ENCODE assay signal across 15 cellular contexts in genomic region chr7:157644946-157645345, GRCh38.
DNase-seq lines count a peak whose midpoint lies in the region; ATAC-seq and TF ChIP-seq lines count a peak whose summit lies in the region.
"Had no signal": no experiment of that assay in that cellular context is flagged by ENCODE, and none has a peak within 500 bp of the region (broad histone marks: within the 10 kb centered on the region; RNA-seq: fewer than 3 reads in every experiment).

No MANE protein-coding gene starts in this region.

- intact Hi-C loops in natural killer cell (cut with micrococcal nuclease) = no loop called here

- no peaks in the 10 kb centered on the region for H3K4me1 Mint-ChIP-seq in natural killer cell treated with Interleukin-12 subunit alpha and Interleukin-12 subunit beta and Interleukin-15 and Interleukin-18, amount 100 ng/mL, for 72 hours (ENCODE audit: low read depth in 2 of 2)
- no peaks in the 10 kb centered on the region for H3K4me1 Mint-ChIP-seq in natural killer cell
- H3K4me1 Mint-ChIP-seq in activated T-cell treated with anti-CD3 and anti-CD28 coated beads, Interleukin-2, amount 50 U/mL, for 24 hours (ENCODE audit: low read depth) = no peaks in the 10 kb centered on the region
- no peaks in the 10 kb centered on the region for H3K4me1 Mint-ChIP-seq in activated naive CD8-positive, alpha-beta T cell treated with anti-CD3 and anti-CD28 coated beads for 36 hours
- H3K4me1 Mint-ChIP-seq: GM23338 had no signal

- peak; percentile 10 for DNase-seq in natural killer cell treated with Interleukin-12 subunit alpha and Interleukin-12 subunit beta and Interleukin-15 and Interleukin-18, amount 100 ng/mL, for 72 hours (ENCODE audit: low spot score)
- DNase-seq in natural killer cell (no peak), MV-4-11 (lab: John Stamatoyannopoulos, UW) (peak; percentile 51), mesenteric fat pad (ENCODE audit: low spot score) (peak; percentile 72), NCI-H82 treated with DMSO at 0.1 percent for 48 hours (lab: John Stamatoyannopoulos, UW; ENCODE audit: unreplicated experiment) (no peak)
- no peak for DNase-seq in stimulated activated CD4-positive, alpha-beta T cell treated with anti-CD3 and anti-CD28 coated beads, Interleukin-15, amount 100 ng/mL, for 24 hours
- DNase-seq in activated T-cell treated with anti-CD3 and anti-CD28 coated beads, Interleukin-2, amount 50 U/mL, for 24 hours = no peak
- no peak for DNase-seq in activated naive CD8-positive, alpha-beta T cell treated with anti-CD3 and anti-CD28 coated beads for 36 hours
- DNase-seq: C1 segment of cervical spinal cord; Caco-2; CD4-positive, alpha-beta T cell; GDM1; HCEC 1CT had no signal

- H3K9me3 Mint-ChIP-seq in natural killer cell treated with Interleukin-12 subunit alpha and Interleukin-12 subunit beta and Interleukin-15 and Interleukin-18, amount 100 ng/mL, for 72 hours = peaks cover 4% of the 10 kb centered on the region
- H3K9me3 Mint-ChIP-seq in natural killer cell = peaks cover 2 to 5% of the 10 kb centered on the region in 2 donors
- H3K9me3 Mint-ChIP-seq in activated T-cell treated with anti-CD3 and anti-CD28 coated beads, Interleukin-2, amount 50 U/mL, for 24 hours = peaks cover 3% of the 10 kb centered on the region
- H3K9me3 Mint-ChIP-seq in activated naive CD8-positive, alpha-beta T cell treated with anti-CD3 and anti-CD28 coated beads for 36 hours = peaks cover 10% of the 10 kb centered on the region

- no peak overlapping the region for H3K27ac Mint-ChIP-seq in natural killer cell treated with Interleukin-12 subunit alpha and Interleukin-12 subunit beta and Interleukin-15 and Interleukin-18, amount 100 ng/mL, for 72 hours
- H3K27ac Mint-ChIP-seq in natural killer cell = no peak overlapping the region
- H3K27ac Mint-ChIP-seq in activated T-cell treated with anti-CD3 and anti-CD28 coated beads, Interleukin-2, amount 50 U/mL, for 24 hours = no peak overlapping the region
- no peak overlapping the region for H3K27ac Mint-ChIP-seq in activated naive CD8-positive, alpha-beta T cell treated with anti-CD3 and anti-CD28 coated beads for 36 hours
- H3K27ac Mint-ChIP-seq: CD4-positive, alpha-beta T cell; GM23338 had no signal

- no peak for TF ChIP-seq CTCF in natural killer cell (IDR thresholded peaks at IDR 0.05)

- peaks cover 8% of the 10 kb centered on the region for H3K36me3 Mint-ChIP-seq in natural killer cell treated with Interleukin-12 subunit alpha and Interleukin-12 subunit beta and Interleukin-15 and Interleukin-18, amount 100 ng/mL, for 72 hours
- H3K36me3 Mint-ChIP-seq in natural killer cell = no peaks in the 10 kb centered on the region
- no peaks in the 10 kb centered on the region for H3K36me3 Mint-ChIP-seq in activated T-cell treated with anti-CD3 and anti-CD28 coated beads, Interleukin-2, amount 50 U/mL, for 24 hours (ENCODE audit: low read depth)
- peaks cover 3% of the 10 kb centered on the region for H3K36me3 Mint-ChIP-seq in activated naive CD8-positive, alpha-beta T cell treated with anti-CD3 and anti-CD28 coated beads for 36 hours

- H3K4me3 Mint-ChIP-seq in natural killer cell treated with Interleukin-12 subunit alpha and Interleukin-12 subunit beta and Interleukin-15 and Interleukin-18, amount 100 ng/mL, for 72 hours = no peak overlapping the region
- H3K4me3 Mint-ChIP-seq in natural killer cell = no peak overlapping the region
- no peak overlapping the region for H3K4me3 Mint-ChIP-seq in activated T-cell treated with anti-CD3 and anti-CD28 coated beads, Interleukin-2, amount 50 U/mL, for 24 hours
- no peak overlapping the region for H3K4me3 Mint-ChIP-seq in activated naive CD8-positive, alpha-beta T cell treated with anti-CD3 and anti-CD28 coated beads for 36 hours
- H3K4me3 Mint-ChIP-seq: CD4-positive, alpha-beta T cell; GM23338 had no signal

- no peak for ATAC-seq in natural killer cell treated with Interleukin-12 subunit alpha and Interleukin-12 subunit beta and Interleukin-15 and Interleukin-18, amount 100 ng/mL, for 72 hours
- ATAC-seq in natural killer cell = no peak
- ATAC-seq: A549, GM23338 had no signal

- H3K27me3 Mint-ChIP-seq in natural killer cell treated with Interleukin-12 subunit alpha and Interleukin-12 subunit beta and Interleukin-15 and Interleukin-18, amount 100 ng/mL, for 72 hours = peaks cover 12% of the 10 kb centered on the region in 2 donors
- peaks cover 11 to 13% of the 10 kb centered on the region in 2 donors for H3K27me3 Mint-ChIP-seq in natural killer cell (ENCODE audit: low read depth in 2 of 2)
- peaks cover 7% of the 10 kb centered on the region for H3K27me3 Mint-ChIP-seq in activated T-cell treated with anti-CD3 and anti-CD28 coated beads, Interleukin-2, amount 50 U/mL, for 24 hours
- H3K27me3 Mint-ChIP-seq in activated naive CD8-positive, alpha-beta T cell treated with anti-CD3 and anti-CD28 coated beads for 36 hours = peaks cover 5% of the 10 kb centered on the region

Comparison
In these comparisons a context has a peak if more than half of its experiments do, and no peak if none do; other contexts are left out.
1. DNase-seq: peak in natural killer cell treated with Interleukin-12 subunit alpha and Interleukin-12 subunit beta and Interleukin-15 and Interleukin-18, amount 100 ng/mL, for 72 hours (single experiment), MV-4-11 (single experiment) and mesenteric fat pad (single experiment); none in natural killer cell (single experiment), stimulated activated CD4-positive, alpha-beta T cell treated with anti-CD3 and anti-CD28 coated beads, Interleukin-15, amount 100 ng/mL, for 24 hours (single experiment), activated T-cell treated with anti-CD3 and anti-CD28 coated beads, Interleukin-2, amount 50 U/mL, for 24 hours (single experiment), NCI-H82 treated with DMSO at 0.1 percent for 48 hours (single experiment) and activated naive CD8-positive, alpha-beta T cell treated with anti-CD3 and anti-CD28 coated beads for 36 hours (single experiment).